ENCODE assay signal across 13 cellular contexts in the genomic region with DNA sequence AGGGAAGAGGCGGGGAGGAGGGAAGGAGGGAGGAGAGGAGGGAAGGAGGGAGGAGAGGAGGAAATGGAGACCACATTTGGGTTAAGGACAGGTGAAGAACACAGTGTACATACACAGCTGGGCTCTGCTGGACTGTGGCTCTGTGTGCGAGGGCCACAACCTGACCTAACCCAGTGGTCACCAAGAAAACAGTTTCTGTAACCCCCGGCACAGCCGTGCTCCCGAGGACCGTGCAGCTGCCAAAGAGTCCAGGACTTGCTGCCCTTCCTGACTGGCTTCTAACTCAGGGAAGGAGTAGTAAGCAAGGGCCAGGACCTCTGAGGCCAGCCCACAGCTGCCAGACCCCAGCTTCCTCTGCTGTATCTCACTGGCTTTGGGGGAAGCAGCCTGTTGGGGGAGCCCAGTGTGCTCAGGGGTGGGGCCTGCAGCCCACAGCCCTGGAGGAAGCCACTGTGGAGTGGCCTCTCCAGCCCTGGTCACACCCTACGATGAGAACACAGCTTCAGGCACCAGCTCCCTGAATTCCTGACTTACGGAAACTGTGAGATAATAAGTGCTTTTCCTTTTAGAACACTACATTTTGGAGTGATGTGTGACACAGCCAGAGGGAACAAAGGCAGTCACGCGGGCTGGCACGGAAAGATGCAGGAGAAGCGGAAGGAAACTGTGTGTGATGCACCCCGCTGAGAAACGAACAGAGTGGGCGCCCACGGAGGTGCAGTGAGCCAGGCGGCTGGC. TPM values are rescaled to one million over a fixed set of nuclear protein-coding genes. Genes with fewer than 3 reads are reported as not detected.
DNase-seq lines count a peak whose midpoint lies in the region; ATAC-seq and TF ChIP-seq lines count a peak whose summit lies in the region.
"Had no signal": no experiment of that assay in that cellular context is flagged by ENCODE, and none has a peak within 500 bp of the region (broad histone marks: within the 10 kb centered on the region; RNA-seq: fewer than 3 reads in every experiment).

No MANE protein-coding gene starts in this region.

- no peak for TF ChIP-seq POLR2A in testis (IDR thresholded peaks at IDR 0.05)

- H3K27ac ChIP-seq in testis: peak overlapping the region; percentile 30 to 49

- no peak for TF ChIP-seq CTCF in testis (IDR thresholded peaks at IDR 0.05)

- no peaks in the 10 kb centered on the region for H3K36me3 ChIP-seq in testis (ENCODE audit: low read depth, missing control alignments)

- no peak overlapping the region for H3K4me3 ChIP-seq in testis

- peak; percentile 1 for DNase-seq in stimulated activated CD4-positive, alpha-beta T cell treated with anti-CD3 and anti-CD28 coated beads, Interleukin-2, amount 100 ng/mL, for 4 hours (ENCODE audit: low read depth)
- DNase-seq in stimulated activated CD4-positive, alpha-beta T cell treated with anti-CD3 and anti-CD28 coated beads, Interleukin-12 subunit alpha, Interleukin-12 subunit beta, amount 100 ng/mL, for 4 hours: no peak
- DNase-seq in dermis blood vessel endothelial cell (peak; percentile 91), left colon (no peak), testis (no peak), SW480 (ENCODE audit: low spot score) (no peak)
- no peak for DNase-seq in activated CD4-positive, alpha-beta T cell treated with anti-CD3 and anti-CD28 coated beads, Interleukin-2, amount 50 U/mL, for 4 hours
- DNase-seq: HFFc6; naive B cell; NCI-H187 treated with DMSO at 0.1 percent for 48 hours; NK-92 treated with Interleukin-12 subunit alpha and Interleukin-12 subunit beta, amount 100 ng/mL, for 24 hours; T-helper 1 cell had no signal

- ATAC-seq in left colon (peak; percentile 46), HG03135 (IDR thresholded peaks at IDR 0.05; ENCODE audit: unreplicated experiment) (no peak)

- 60 to 72% methylated on average over 17 of the region's 17 CpGs for WGBS in testis, 2 donors

- peaks cover 29% of the 10 kb centered on the region for H3K4me1 ChIP-seq in testis

- H3K27me3 ChIP-seq in testis: no peaks in the 10 kb centered on the region

- intact Hi-C loops in left colon (cut with DNase I, micrococcal nuclease) (no loop called here), testis (cut with DNase I; ENCODE audit: low total_unique reads) (no loop called here)

- H3K9me3 ChIP-seq in testis: no peaks in the 10 kb centered on the region

RNA-seq across cellular contexts. Expression of gene SLC7A5, which starts 32.3 kb away (rescaled TPM):
- total RNA-seq in dermis blood vessel endothelial cell (5.1 and 7.8 TPM in 2 replicates), left colon (10 to 100 TPM in 1 of 2 donors, 1 to 10 TPM in 1; 3.6 to 11.2 TPM), testis (100 to 1,000 TPM; 263 to 290 TPM)
- 179 TPM for polyA plus RNA-seq in testis (ENCODE audit: insufficient read depth, low read depth, low replicate concordance)

Comparison
In these comparisons a context has a peak if more than half of its experiments do, and no peak if none do; other contexts are left out.
1. DNase-seq: peak in stimulated activated CD4-positive, alpha-beta T cell treated with anti-CD3 and anti-CD28 coated beads, Interleukin-2, amount 100 ng/mL, for 4 hours (single experiment) and dermis blood vessel endothelial cell (single experiment); none in stimulated activated CD4-positive, alpha-beta T cell treated with anti-CD3 and anti-CD28 coated beads, Interleukin-12 subunit alpha, Interleukin-12 subunit beta, amount 100 ng/mL, for 4 hours (single experiment), left colon (0 of 2), testis (single experiment), SW480 (single experiment) and activated CD4-positive, alpha-beta T cell treated with anti-CD3 and anti-CD28 coated beads, Interleukin-2, amount 50 U/mL, for 4 hours (0 of 2).
2. RNA of gene SLC7A5, which starts 32.3 kb away (total RNA-seq): 263 to 290 TPM in testis; 3.6 to 11.2 TPM in left colon and 5.1 to 7.8 TPM in dermis blood vessel endothelial cell; every median in the first group is over 10 times any median in the second.